In the genomic region with DNA sequence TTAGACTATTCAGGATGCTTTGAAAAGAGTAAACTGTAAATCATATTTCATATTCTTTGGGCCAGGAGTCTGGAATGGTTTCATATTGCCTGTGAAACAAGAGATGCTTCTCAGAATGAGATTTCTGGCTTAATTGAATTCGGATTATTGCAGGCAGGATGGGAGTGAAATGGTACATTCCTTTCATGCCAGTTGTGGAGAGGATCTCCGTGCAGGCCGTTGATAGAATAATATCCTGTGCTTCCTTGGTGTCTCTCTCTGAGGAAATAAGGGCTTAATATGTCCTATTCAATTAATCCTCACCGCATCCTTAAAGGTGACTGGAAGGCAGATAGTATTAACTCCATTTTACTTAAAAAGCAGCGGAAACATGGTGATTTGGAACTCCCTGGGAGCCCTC, we compare ENCODE assay signal across 17 cellular contexts. TPM values are rescaled to one million over a fixed set of nuclear protein-coding genes. Genes with fewer than 3 reads are reported as not detected.
A peak's percentile ranks its signal among the peaks of the same experiment; 100 is the strongest.
DNase-seq lines count a peak whose midpoint lies in the region; ATAC-seq and TF ChIP-seq lines count a peak whose summit lies in the region.
"Had no signal": no experiment of that assay in that cellular context is flagged by ENCODE, and none has a peak within 500 bp of the region (broad histone marks: within the 10 kb centered on the region; RNA-seq: fewer than 3 reads in every experiment).

No MANE protein-coding gene starts in this region.

- H3K4me3 Mint-ChIP-seq in HFFc6 (no peak overlapping the region; the same call in 1 of the 2 replicates), type B pancreatic cell (no peak overlapping the region)
- H3K4me3 Mint-ChIP-seq: CD8-positive, alpha-beta T cell had no signal

- TF ChIP-seq CTCF in HFFc6 (IDR thresholded peaks at IDR 0.05) (no peak), type B pancreatic cell (conservative IDR thresholded peaks at IDR 0.05) (no peak)

- peaks cover 36% of the 10 kb centered on the region for H3K4me1 Mint-ChIP-seq in HFFc6 (ENCODE audit: low read depth)
- peaks cover 50% of the 10 kb centered on the region for H3K4me1 Mint-ChIP-seq in type B pancreatic cell (ENCODE audit: unreplicated experiment)

- peak overlapping the region; percentile 76 for H3K27ac Mint-ChIP-seq in HFFc6
- H3K27ac Mint-ChIP-seq in type B pancreatic cell = peak overlapping the region; percentile 62
- H3K27ac Mint-ChIP-seq: CD8-positive, alpha-beta T cell had no signal

- peak; percentile 31 for DNase-seq in HFFc6
- peak; percentile 34 for DNase-seq in astrocyte of the hippocampus (ENCODE audit: low read depth, low spot score)
- DNase-seq in mesenchymal stem cell = peak; percentile 34
- DNase-seq in type B pancreatic cell (ENCODE audit: extremely low spot score, unreplicated experiment) = no peak
- DNase-seq in NOMO-1 treated with dmso at 0.1 percent for 144 hours (lab: John Stamatoyannopoulos, UW; ENCODE audit: unreplicated experiment) = no peak
- DNase-seq: body of pancreas; CD8-positive, alpha-beta T cell; effector memory CD4-positive, alpha-beta T cell; Kasumi-1; kidney; mucosa of descending colon; NCI-H1436; OCI-M1 had no signal

- peaks cover 17% of the 10 kb centered on the region for H3K4me1 ChIP-seq in mesenchymal stem cell (ENCODE audit: control insufficient read depth, insufficient read depth, low read depth, low read length)

- no peak overlapping the region for H3K27ac ChIP-seq in mesenchymal stem cell (ENCODE audit: low read length, poor library complexity, severe bottlenecking)
- H3K27ac ChIP-seq: body of pancreas, HL-60, thoracic aorta had no signal

- H3K36me3 Mint-ChIP-seq in HFFc6 (ENCODE audit: low read depth) (no peaks in the 10 kb centered on the region), type B pancreatic cell (no peaks in the 10 kb centered on the region)
- H3K36me3 Mint-ChIP-seq: CD8-positive, alpha-beta T cell had no signal

- H3K27me3 Mint-ChIP-seq in HFFc6 (ENCODE audit: insufficient read depth) (peaks cover 2% of the 10 kb centered on the region), type B pancreatic cell (no peaks in the 10 kb centered on the region)

- H3K9me3 Mint-ChIP-seq in HFFc6 (no peaks in the 10 kb centered on the region), type B pancreatic cell (peaks cover 4% of the 10 kb centered on the region)
- H3K9me3 Mint-ChIP-seq: CD8-positive, alpha-beta T cell had no signal

- H2BK12ac ChIP-seq in mesenchymal stem cell (ENCODE audit: low read length in 2 of 2) = no peak overlapping the region

- no peaks in the 10 kb centered on the region for H3K36me3 ChIP-seq in mesenchymal stem cell (ENCODE audit: control insufficient read depth in 1 of 2, insufficient read depth in 2 of 2, low read depth in 1 of 2, low read length in 2 of 2)
- H3K36me3 ChIP-seq: thoracic aorta had no signal

- H3K9ac ChIP-seq in mesenchymal stem cell (ENCODE audit: low read length) = no peak overlapping the region

- no peak overlapping the region for H2AK5ac ChIP-seq in mesenchymal stem cell (ENCODE audit: low read length, severe bottlenecking)

- H3K14ac ChIP-seq in mesenchymal stem cell (ENCODE audit: low read length in 2 of 2) = no peak overlapping the region

- no peak overlapping the region for H2BK15ac ChIP-seq in mesenchymal stem cell (ENCODE audit: low read depth, poor library complexity, severe bottlenecking)

- 72% methylated on average over 3 of the region's 5 CpGs for WGBS in mesenchymal stem cell

- no peak overlapping the region for H3K4ac ChIP-seq in mesenchymal stem cell (ENCODE audit: low read depth in 1 of 2, low read length in 2 of 2)

- H2BK120ac ChIP-seq in mesenchymal stem cell (ENCODE audit: low read depth, low read length) = no peak overlapping the region

- no peak overlapping the region for H3K23ac ChIP-seq in mesenchymal stem cell (ENCODE audit: low read length in 2 of 2)

- no peak overlapping the region for H3K4me2 ChIP-seq in mesenchymal stem cell (ENCODE audit: low read length, poor library complexity, severe bottlenecking)

- no peak overlapping the region for H3K18ac ChIP-seq in mesenchymal stem cell (ENCODE audit: low read depth in 1 of 2, low read length in 2 of 2)

- ATAC-seq in HG02623 (IDR thresholded peaks at IDR 0.05; ENCODE audit: unreplicated experiment) (no peak), HG03025 (IDR thresholded peaks at IDR 0.05; ENCODE audit: low FRiP score, unreplicated experiment) (no peak)
- ATAC-seq: body of pancreas; CD8-positive, alpha-beta T cell; mucosa of descending colon had no signal

- H4K8ac ChIP-seq in mesenchymal stem cell (ENCODE audit: low read length) = no peak overlapping the region

- peaks cover 43% of the 10 kb centered on the region for H3K79me1 ChIP-seq in mesenchymal stem cell (replicated peaks; ENCODE audit: low read length, poor library complexity, severe bottlenecking)

- H4K91ac ChIP-seq in mesenchymal stem cell (ENCODE audit: low read length) = no peak overlapping the region

- no peak overlapping the region for H2AFZ ChIP-seq in mesenchymal stem cell (ENCODE audit: low read depth, low read length)

- no peak overlapping the region for H2BK5ac ChIP-seq in mesenchymal stem cell (ENCODE audit: low read depth, low read length, poor library complexity, severe bottlenecking)

- no peak overlapping the region for H3K4me3 ChIP-seq in mesenchymal stem cell (ENCODE audit: insufficient read depth in 1 of 2, low read depth in 1 of 2, low read length in 2 of 2)
- H3K4me3 ChIP-seq: body of pancreas, mucosa of descending colon, thoracic aorta had no signal

- H3K9me3 ChIP-seq in mesenchymal stem cell (ENCODE audit: control insufficient read depth, low read length) = no peaks in the 10 kb centered on the region
- H3K9me3 ChIP-seq: body of pancreas, mucosa of descending colon, thoracic aorta had no signal

- no peaks in the 10 kb centered on the region for H3K27me3 ChIP-seq in mesenchymal stem cell (ENCODE audit: control insufficient read depth in 1 of 2, insufficient read depth in 1 of 2, low read length in 2 of 2)
- H3K27me3 ChIP-seq: body of pancreas had no signal

RNA-seq across cellular contexts. Expression of gene CUX1, which starts 56.6 kb away (rescaled TPM):
- 10 to 100 TPM; 46.9 to 64.2 (median 51.6) TPM for total RNA-seq in HFFc6 (2021; fragmentation: NEBNext Ultra II Directional; extraction: Animal tissue kit (Norgen Biotek cat#: 25700))
- polyA plus RNA-seq in mesenchymal stem cell (2013, experiment 1 of 2) = 62.6 TPM
- polyA plus RNA-seq in mesenchymal stem cell (2013, experiment 2 of 2) = 60.3 TPM
- 76.4 and 79.2 TPM in 2 replicates for total RNA-seq in type B pancreatic cell (ENCODE audit: low replicate concordance)

Comparison
In these comparisons a context has a peak if more than half of its experiments do, and no peak if none do; other contexts are left out.
1. DNase-seq: peak in HFFc6 (single experiment), astrocyte of the hippocampus (single experiment) and mesenchymal stem cell (single experiment); none in type B pancreatic cell (single experiment) and NOMO-1 treated with dmso at 0.1 percent for 144 hours (single experiment).